ENCODE assay signal across 10 cellular contexts in genomic region chrX:102835504-102836146, GRCh38.
A peak's percentile ranks its signal among the peaks of the same experiment; 100 is the strongest.
DNase-seq lines count a peak whose midpoint lies in the region; ATAC-seq and TF ChIP-seq lines count a peak whose summit lies in the region.
"Had no signal": no experiment of that assay in that cellular context is flagged by ENCODE, and none has a peak within 500 bp of the region (broad histone marks: within the 10 kb centered on the region; RNA-seq: fewer than 3 reads in every experiment).

No MANE protein-coding gene starts in this region.

- ATAC-seq in HG03439 (IDR thresholded peaks at IDR 0.05; ENCODE audit: unreplicated experiment) = no peak

- H3K9me3 ChIP-seq in GM23248 (ENCODE audit: low read depth) = no peaks in the 10 kb centered on the region
- H3K9me3 ChIP-seq in SU-DHL-6 (ENCODE audit: insufficient read depth, low read length) = no peaks in the 10 kb centered on the region
- no peaks in the 10 kb centered on the region for H3K9me3 ChIP-seq in hepatocyte (ENCODE audit: low read depth)
- H3K9me3 ChIP-seq: tibial nerve had no signal

- no peak overlapping the region for H3K27ac ChIP-seq in GM23248
- no peak overlapping the region for H3K27ac ChIP-seq in SU-DHL-6 (ENCODE audit: low read depth, low read length)
- H3K27ac ChIP-seq in hepatocyte = no peak overlapping the region
- H3K27ac ChIP-seq: SK-N-MC, tibial nerve had no signal

- H4K20me1 ChIP-seq in GM23248 (ENCODE audit: insufficient read depth) (no peaks in the 10 kb centered on the region), SU-DHL-6 (ENCODE audit: low read depth, low read length) (no peaks in the 10 kb centered on the region), hepatocyte (ENCODE audit: insufficient read depth, poor library complexity, severe bottlenecking) (no peaks in the 10 kb centered on the region)

- H3K9ac ChIP-seq in GM23248 (no peak overlapping the region), SU-DHL-6 (ENCODE audit: low read length) (no peak overlapping the region)

- H3K9me3 Mint-ChIP-seq in activated T-helper 2 cell treated with anti-CD3 and anti-CD28 coated beads, Interferon-gamma antibody, Interleukin-2, Interleukin-4, amounts not matched to agents 10 μg/mL and 5 μg/mL and 100 μg/mL, durations not matched to agents 14 hours and 24 hours and 36 hours = no peaks in the 10 kb centered on the region

- no peak overlapping the region for H2AFZ ChIP-seq in GM23248
- no peak overlapping the region for H2AFZ ChIP-seq in SU-DHL-6 (ENCODE audit: low read depth, low read length, severe bottlenecking)
- H2AFZ ChIP-seq in hepatocyte = no peak overlapping the region

- no peak overlapping the region for H3K27ac Mint-ChIP-seq in activated T-helper 2 cell treated with anti-CD3 and anti-CD28 coated beads, Interferon-gamma antibody, Interleukin-2, Interleukin-4, amounts not matched to agents 10 μg/mL and 5 μg/mL and 100 μg/mL, durations not matched to agents 14 hours and 24 hours and 36 hours

- H3F3A ChIP-seq in GM23248 (ENCODE audit: insufficient read depth) = peaks cover 14% of the 10 kb centered on the region; the same call in 1 of the 2 replicates
- no peaks in the 10 kb centered on the region for H3F3A ChIP-seq in SU-DHL-6 (ENCODE audit: insufficient read depth)

- in situ Hi-C loops in GM23248 (cut with MboI) = no loop called here

- H3K4me1 ChIP-seq in GM23248 (ENCODE audit: insufficient read depth) = peaks cover 8% of the 10 kb centered on the region; the same call in 1 of the 2 replicates
- H3K4me1 ChIP-seq in hepatocyte (ENCODE audit: insufficient read depth) = no peaks in the 10 kb centered on the region
- H3K4me1 ChIP-seq: tibial nerve had no signal

- H3K36me3 ChIP-seq in GM23248 (ENCODE audit: low read depth) (no peaks in the 10 kb centered on the region), SU-DHL-6 (ENCODE audit: low read length) (no peaks in the 10 kb centered on the region), hepatocyte (replicated peaks; ENCODE audit: insufficient read depth, low read depth) (no peaks in the 10 kb centered on the region)
- H3K36me3 ChIP-seq: tibial nerve had no signal

- intact Hi-C loops in activated T-helper 2 cell treated with anti-CD3 and anti-CD28 coated beads, Interferon-gamma antibody, Interleukin-2, Interleukin-4, amounts not matched to agents 10 μg/mL and 5 μg/mL and 100 μg/mL, durations not matched to agents 14 hours and 24 hours and 36 hours (cut with micrococcal nuclease) = no loop called here

- peak; percentile 35 for TF ChIP-seq CTCF in SU-DHL-6 (IDR thresholded peaks at IDR 0.05; ENCODE audit: insufficient read depth, low read length, poor library complexity, severe bottlenecking)
- peak; percentile 47 for TF ChIP-seq CTCF in hepatocyte (IDR thresholded peaks at IDR 0.05; ENCODE audit: poor library complexity)

- no peak overlapping the region for H3K4me3 Mint-ChIP-seq in activated T-helper 2 cell treated with anti-CD3 and anti-CD28 coated beads, Interferon-gamma antibody, Interleukin-2, Interleukin-4, amounts not matched to agents 10 μg/mL and 5 μg/mL and 100 μg/mL, durations not matched to agents 14 hours and 24 hours and 36 hours (ENCODE audit: low read depth)

- H3K79me2 ChIP-seq in GM23248 (ENCODE audit: insufficient read depth) = no peaks in the 10 kb centered on the region
- H3K79me2 ChIP-seq in SU-DHL-6 (ENCODE audit: insufficient read depth, low read length) = no peaks in the 10 kb centered on the region
- no peaks in the 10 kb centered on the region for H3K79me2 ChIP-seq in hepatocyte

- no peaks in the 10 kb centered on the region for H3K4me1 Mint-ChIP-seq in activated T-helper 2 cell treated with anti-CD3 and anti-CD28 coated beads, Interferon-gamma antibody, Interleukin-2, Interleukin-4, amounts not matched to agents 10 μg/mL and 5 μg/mL and 100 μg/mL, durations not matched to agents 14 hours and 24 hours and 36 hours (ENCODE audit: low read depth)

- H3K9me2 ChIP-seq in GM23248 (ENCODE audit: insufficient read depth) (no peaks in the 10 kb centered on the region), SU-DHL-6 (replicated peaks; ENCODE audit: insufficient read depth, low read length) (no peaks in the 10 kb centered on the region), hepatocyte (replicated peaks; ENCODE audit: insufficient read depth) (no peaks in the 10 kb centered on the region)

- H3K36me3 Mint-ChIP-seq in activated T-helper 2 cell treated with anti-CD3 and anti-CD28 coated beads, Interferon-gamma antibody, Interleukin-2, Interleukin-4, amounts not matched to agents 10 μg/mL and 5 μg/mL and 100 μg/mL, durations not matched to agents 14 hours and 24 hours and 36 hours (ENCODE audit: low read depth) = peaks cover 3% of the 10 kb centered on the region

- H3K4me2 ChIP-seq in GM23248 (ENCODE audit: unreplicated experiment) (no peak overlapping the region), SU-DHL-6 (ENCODE audit: low read depth, low read length, poor library complexity, severe bottlenecking) (no peak overlapping the region), hepatocyte (no peak overlapping the region)

- H3K27me3 Mint-ChIP-seq in activated T-helper 2 cell treated with anti-CD3 and anti-CD28 coated beads, Interferon-gamma antibody, Interleukin-2, Interleukin-4, amounts not matched to agents 10 μg/mL and 5 μg/mL and 100 μg/mL, durations not matched to agents 14 hours and 24 hours and 36 hours (ENCODE audit: low read depth) = no peaks in the 10 kb centered on the region

- H3K4me3 ChIP-seq in GM23248 (no peak overlapping the region), SU-DHL-6 (ENCODE audit: insufficient read depth, low read length, poor library complexity, severe bottlenecking) (no peak overlapping the region), hepatocyte (no peak overlapping the region)
- H3K4me3 ChIP-seq: SK-N-MC, tibial nerve had no signal

- 76 to 79% methylated on average over 5 of the region's 5 CpGs for WGBS in GM23248 (ENCODE audit: low coverage in 1 of 2, low lambda C conversion rate in 2 of 2, missing lambda C conversion rate in 2 of 2), 2 experiments
- WGBS in hepatocyte (ENCODE audit: low lambda C conversion rate, missing lambda C conversion rate) = 77% methylated on average over 5 of the region's 5 CpGs

- peak; percentile 16 for DNase-seq in DMS114 treated with DMSO at 0.1 percent for 48 hours (lab: John Stamatoyannopoulos, UW; ENCODE audit: unreplicated experiment)
- peak; percentile 52 for DNase-seq in GM23248
- DNase-seq in hepatocyte (ENCODE audit: low spot score) = peak; percentile 19
- no peak for DNase-seq in T-helper 9 cell
- DNase-seq in NCI-H187 treated with DMSO at 0.1 percent for 48 hours (lab: John Stamatoyannopoulos, UW) = no peak
- no peak for DNase-seq in activated T-helper 2 cell treated with anti-CD3 and anti-CD28 coated beads, Interferon-gamma antibody, Interleukin-2, Interleukin-4, amounts not matched to agents 10 μg/mL and 5 μg/mL and 100 μg/mL, durations not matched to agents 14 hours and 24 hours and 36 hours (ENCODE audit: low spot score)

- H3K27me3 ChIP-seq in GM23248 (replicated peaks; ENCODE audit: insufficient read depth) (no peaks in the 10 kb centered on the region), SU-DHL-6 (ENCODE audit: low read length) (no peaks in the 10 kb centered on the region), hepatocyte (no peaks in the 10 kb centered on the region)

Comparison
In these comparisons a context has a peak if more than half of its experiments do, and no peak if none do; other contexts are left out.
1. DNase-seq: peak in DMS114 treated with DMSO at 0.1 percent for 48 hours (single experiment), GM23248 (single experiment) and hepatocyte (single experiment); none in T-helper 9 cell (single experiment), NCI-H187 treated with DMSO at 0.1 percent for 48 hours (single experiment) and activated T-helper 2 cell treated with anti-CD3 and anti-CD28 coated beads, Interferon-gamma antibody, Interleukin-2, Interleukin-4, amounts not matched to agents 10 μg/mL and 5 μg/mL and 100 μg/mL, durations not matched to agents 14 hours and 24 hours and 36 hours (single experiment).